Comparison of ENCODE assay signal across 8 cellular contexts in the genomic region with DNA sequence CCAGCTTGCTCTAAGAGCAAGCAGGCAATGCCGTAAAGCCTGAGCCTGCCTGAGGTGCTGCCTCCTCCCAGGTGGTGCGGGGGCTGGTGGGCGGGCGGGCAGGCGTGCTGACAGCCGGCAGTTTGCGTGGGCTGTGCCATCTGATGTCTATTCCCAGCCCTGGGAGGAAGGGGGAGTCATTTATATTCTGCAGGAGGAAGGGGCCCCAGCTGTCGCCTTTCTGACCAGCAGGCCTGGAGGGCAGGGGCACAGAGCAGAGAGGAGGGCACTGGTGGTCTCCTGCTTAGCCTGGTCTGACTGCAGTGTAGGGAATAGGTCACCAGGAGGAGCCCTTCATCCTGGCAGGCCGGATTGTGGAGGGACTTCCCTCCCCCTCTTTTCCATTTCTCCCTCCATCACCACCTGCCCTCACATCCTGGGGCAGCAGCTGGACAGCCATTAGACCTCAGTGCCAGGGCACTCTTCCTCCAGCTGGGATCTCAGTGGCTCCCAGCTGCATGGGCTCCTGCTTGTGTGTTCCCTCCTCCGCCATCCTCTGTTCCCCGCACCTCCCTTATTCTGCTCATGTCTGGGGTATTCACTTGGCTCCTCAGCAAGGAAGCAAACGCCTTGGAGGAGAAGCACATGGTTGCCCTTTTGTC. TPM values are rescaled to one million over a fixed set of nuclear protein-coding genes. Genes with fewer than 3 reads are reported as not detected.
DNase-seq lines count a peak whose midpoint lies in the region; ATAC-seq lines count a peak whose summit lies in the region.

No MANE protein-coding gene starts in this region.

- H3K36me3 Mint-ChIP-seq in activated T-cell treated with anti-CD3 and anti-CD28 coated beads, Interleukin-2, amount 50 U/mL, for 24 hours (ENCODE audit: low read depth), result peaks cover 58% of the 10 kb centered on the region

- H3K9me3 Mint-ChIP-seq in activated T-cell treated with anti-CD3 and anti-CD28 coated beads, Interleukin-2, amount 50 U/mL, for 24 hours, result no peaks in the 10 kb centered on the region
- no peaks in the 10 kb centered on the region for H3K9me3 Mint-ChIP-seq in stimulated activated naive CD8-positive, alpha-beta T cell treated with anti-CD3 and anti-CD28 coated beads, Interleukin-15, amount 100 ng/mL, for 72 hours

- peak overlapping the region; percentile 84 for H3K27ac Mint-ChIP-seq in activated T-cell treated with anti-CD3 and anti-CD28 coated beads, Interleukin-2, amount 50 U/mL, for 24 hours
- H3K27ac Mint-ChIP-seq in stimulated activated naive CD8-positive, alpha-beta T cell treated with anti-CD3 and anti-CD28 coated beads, Interleukin-15, amount 100 ng/mL, for 72 hours, result no peak overlapping the region

- ATAC-seq in stimulated activated naive CD8-positive, alpha-beta T cell treated with anti-CD3 and anti-CD28 coated beads, Interleukin-15, amount 100 ng/mL, for 72 hours, result no peak
- ATAC-seq in GM21447 (IDR thresholded peaks at IDR 0.05; ENCODE audit: unreplicated experiment) (no peak), HG02938 (IDR thresholded peaks at IDR 0.05; ENCODE audit: unreplicated experiment) (no peak), GM18873 (IDR thresholded peaks at IDR 0.05; ENCODE audit: low FRiP score, unreplicated experiment) (no peak)

- DNase-seq in G401 (ENCODE audit: low spot score) (peak; percentile 75), NCI-H146 (lab: John Stamatoyannopoulos, UW) (peak; percentile 83), head of caudate nucleus (peak; percentile 29 to 90 (median 70))
- peak; percentile 45 for DNase-seq in activated T-cell treated with anti-CD3 and anti-CD28 coated beads, Interleukin-2, amount 50 U/mL, for 24 hours
- DNase-seq in stimulated activated naive CD8-positive, alpha-beta T cell treated with anti-CD3 and anti-CD28 coated beads, Interleukin-15, amount 100 ng/mL, for 72 hours, result no peak

- intact Hi-C loops in head of caudate nucleus (cut with DNase I), result no loop called here

- peaks cover 87% of the 10 kb centered on the region for H3K4me1 Mint-ChIP-seq in activated T-cell treated with anti-CD3 and anti-CD28 coated beads, Interleukin-2, amount 50 U/mL, for 24 hours (ENCODE audit: low read depth)
- peaks cover 93% of the 10 kb centered on the region for H3K4me1 Mint-ChIP-seq in stimulated activated naive CD8-positive, alpha-beta T cell treated with anti-CD3 and anti-CD28 coated beads, Interleukin-15, amount 100 ng/mL, for 72 hours

- no peaks in the 10 kb centered on the region for H3K27me3 Mint-ChIP-seq in activated T-cell treated with anti-CD3 and anti-CD28 coated beads, Interleukin-2, amount 50 U/mL, for 24 hours
- H3K27me3 Mint-ChIP-seq in stimulated activated naive CD8-positive, alpha-beta T cell treated with anti-CD3 and anti-CD28 coated beads, Interleukin-15, amount 100 ng/mL, for 72 hours, result no peaks in the 10 kb centered on the region

- peak overlapping the region; percentile 23 for H3K4me3 Mint-ChIP-seq in activated T-cell treated with anti-CD3 and anti-CD28 coated beads, Interleukin-2, amount 50 U/mL, for 24 hours
- H3K4me3 Mint-ChIP-seq in stimulated activated naive CD8-positive, alpha-beta T cell treated with anti-CD3 and anti-CD28 coated beads, Interleukin-15, amount 100 ng/mL, for 72 hours, result peak overlapping the region; percentile 41 to 69

- in situ Hi-C loops in G401 (cut with HindIII; ENCODE audit: low sequenced_read_pairs), result no loop called here

RNA-seq across cellular contexts. Expression of gene CYB561D1, which starts 4.4 kb away (rescaled TPM):
- 0.31 and 3.1 TPM in 2 replicates for total RNA-seq in G401 (2014; rRNA removed; shearing (Covaris generic))

RNA-seq across cellular contexts. Expression of gene AMIGO1, which starts 11.2 kb away (rescaled TPM):
- 0.07 and 0.25 TPM in 2 replicates for total RNA-seq in G401 (2014; rRNA removed; shearing (Covaris generic))

RNA-seq across cellular contexts. Expression of gene ATXN7L2, which starts 14.6 kb away (rescaled TPM):
- 2.9 and 6.8 TPM in 2 replicates for total RNA-seq in G401 (2014; rRNA removed; shearing (Covaris generic))

RNA-seq across cellular contexts. Expression of gene SYPL2, which starts 31.9 kb away (rescaled TPM):
- total RNA-seq in G401 (2014; rRNA removed; shearing (Covaris generic)), result not detected in 2 replicates

RNA-seq across cellular contexts. Expression of gene GPR61, which starts 41.4 kb away (rescaled TPM):
- not detected in 2 replicates for total RNA-seq in G401 (2014; rRNA removed; shearing (Covaris generic))

Comparison
In these comparisons a context has a peak if more than half of its experiments do, and no peak if none do; other contexts are left out.
1. DNase-seq: peak in G401 (single experiment), NCI-H146 (single experiment), activated T-cell treated with anti-CD3 and anti-CD28 coated beads, Interleukin-2, amount 50 U/mL, for 24 hours (single experiment) and head of caudate nucleus (42 of 42); none in stimulated activated naive CD8-positive, alpha-beta T cell treated with anti-CD3 and anti-CD28 coated beads, Interleukin-15, amount 100 ng/mL, for 72 hours (0 of 2).